22 cellular contexts compared by ENCODE assay signal in the genomic region with DNA sequence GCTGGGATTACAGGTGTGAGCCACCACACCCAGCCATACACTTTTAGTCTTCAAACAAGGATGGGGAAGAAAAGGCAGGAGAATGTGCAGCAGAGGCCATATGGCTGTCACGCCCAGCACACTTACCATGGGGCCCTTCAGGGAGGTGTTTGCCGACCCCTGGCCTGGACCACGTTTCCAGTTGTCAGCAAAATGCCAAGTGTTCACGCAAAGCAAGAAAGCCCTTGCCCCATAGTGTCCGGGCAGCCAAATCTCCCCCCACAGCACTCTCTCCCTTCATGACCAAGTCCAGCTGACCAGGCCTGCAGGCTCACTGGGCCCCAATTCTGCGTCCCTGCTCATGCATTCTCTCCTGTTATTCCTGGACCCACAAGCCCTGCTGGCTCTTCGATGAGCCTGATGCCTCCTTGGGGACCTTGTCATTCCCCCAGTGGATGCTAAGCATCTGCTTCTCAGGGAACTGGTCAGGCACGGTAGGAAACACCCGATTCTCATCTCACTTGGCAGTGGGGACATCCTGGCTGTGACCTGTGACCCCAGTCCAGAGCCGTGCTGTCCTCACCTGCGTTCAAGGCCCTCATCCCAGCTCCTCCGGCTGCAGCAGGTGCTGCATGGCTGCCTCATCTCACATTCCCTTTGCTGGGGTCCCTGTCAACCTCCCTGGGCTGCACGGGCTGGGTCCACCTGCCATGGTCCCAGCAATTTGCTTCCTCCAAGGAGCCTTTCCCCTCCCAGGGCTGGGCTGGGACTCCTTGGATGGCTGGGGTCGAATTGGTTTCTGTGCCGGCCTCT.
DNase-seq lines count a peak whose midpoint lies in the region; ATAC-seq and TF ChIP-seq lines count a peak whose summit lies in the region.
"Had no signal": no experiment of that assay in that cellular context is flagged by ENCODE, and none has a peak within 500 bp of the region (broad histone marks: within the 10 kb centered on the region; RNA-seq: fewer than 3 reads in every experiment).

No MANE protein-coding gene starts in this region.

- H3K56ac ChIP-seq in IMR-90 (ENCODE audit: extremely low read depth, insufficient read depth, low read length): no peak overlapping the region

- H3K18ac ChIP-seq in IMR-90 (ENCODE audit: low read depth, low read length): no peak overlapping the region

- H3K36me3 ChIP-seq in IMR-90 (ENCODE audit: control insufficient read depth, insufficient read depth, low read length): no peaks in the 10 kb centered on the region
- no peaks in the 10 kb centered on the region for H3K36me3 ChIP-seq in lower lobe of right lung
- H3K36me3 ChIP-seq in spleen: no peaks in the 10 kb centered on the region
- H3K36me3 ChIP-seq: SJCRH30 had no signal

- H3K9me3 ChIP-seq in IMR-90 (ENCODE audit: control insufficient read depth, insufficient read depth, low read length) (peaks cover 10% of the 10 kb centered on the region), lower lobe of right lung (no peaks in the 10 kb centered on the region), spleen (peaks cover 0 to 28% (median 24%) of the 10 kb centered on the region in 8 donors)
- H3K9me3 ChIP-seq: SJCRH30 had no signal

- no peak overlapping the region for H3K9ac ChIP-seq in IMR-90 (ENCODE audit: low read depth, low read length)
- H3K9ac ChIP-seq: GM23248, KMS-11 had no signal

- no TSS peak for BruUV-seq in IMR-90 (replicated peaks; lab: Mats Ljungman, UMichigan)

- no peak overlapping the region for H2AK5ac ChIP-seq in IMR-90 (ENCODE audit: low read depth, low read length)

- TF ChIP-seq POLR2A in IMR-90 (IDR thresholded peaks at IDR 0.05; ENCODE audit: low read depth, low read length) (no peak), spleen (IDR thresholded peaks at IDR 0.05) (no peak)

- no peak overlapping the region for H3K14ac ChIP-seq in IMR-90 (replicated peaks; ENCODE audit: low read depth, low read length)

- no peak overlapping the region for H2BK20ac ChIP-seq in IMR-90 (ENCODE audit: low read depth, low read length)

- H2BK120ac ChIP-seq in IMR-90 (ENCODE audit: low read depth, low read length): no peak overlapping the region

- no peak overlapping the region for H4K91ac ChIP-seq in IMR-90 (ENCODE audit: insufficient read depth, low read depth, low read length)

- POLR2A ChIA-PET in IMR-90 (lab: Charles Lee; ENCODE audit: unreplicated experiment): no interaction called here
- POLR2A ChIA-PET in RWPE1 (lab: Yijun Ruan, JAX; ENCODE audit: low non-redundant PET): no interaction called here

- H3K9me1 ChIP-seq in IMR-90 (ENCODE audit: insufficient read depth, low read length): no peaks in the 10 kb centered on the region

- H3K4me3 ChIP-seq in IMR-90 (ENCODE audit: insufficient read depth, low read depth, low read length): no peak overlapping the region
- no peak overlapping the region for H3K4me3 ChIP-seq in lower lobe of right lung
- H3K4me3 ChIP-seq in spleen: no peak overlapping the region
- H3K4me3 ChIP-seq: GM23248, SJCRH30 had no signal

- no peak overlapping the region for H3K4me2 ChIP-seq in IMR-90 (ENCODE audit: low read depth, low read length)
- H3K4me2 ChIP-seq: KMS-11 had no signal

- H4K20me1 ChIP-seq in IMR-90 (ENCODE audit: insufficient read depth, low read length): no peaks in the 10 kb centered on the region; the same call in 1 of the 2 replicates

- H2BK15ac ChIP-seq in IMR-90 (ENCODE audit: low read depth, low read length): no peak overlapping the region

- H3K4me1 ChIP-seq in IMR-90 (ENCODE audit: control insufficient read depth, insufficient read depth, low read length) (no peaks in the 10 kb centered on the region), lower lobe of right lung (no peaks in the 10 kb centered on the region), spleen (no peaks in the 10 kb centered on the region)
- H3K4me1 ChIP-seq: SJCRH30 had no signal

- H2BK5ac ChIP-seq in IMR-90 (ENCODE audit: low read depth, low read length, poor library complexity, severe bottlenecking): no peak overlapping the region

- no peak overlapping the region for H4K8ac ChIP-seq in IMR-90 (ENCODE audit: low read depth in 2 of 2, low read length in 2 of 2)

- CTCF ChIA-PET in IMR-90 (lab: Yijun Ruan, JAX) (no interaction called here), RWPE1 (lab: Yijun Ruan, JAX) (no interaction called here)

- TF ChIP-seq CTCF in IMR-90 (conservative IDR thresholded peaks at IDR 0.05; ENCODE audit: low read depth, low read length): no peak
- no peak for TF ChIP-seq CTCF in lower lobe of right lung (IDR thresholded peaks at IDR 0.05)
- TF ChIP-seq CTCF in spleen (IDR thresholded peaks at IDR 0.05 in 8 of 11, conservative IDR thresholded peaks at IDR 0.05 in 3 of 11): no peak
- TF ChIP-seq CTCF in RWPE1 (conservative IDR thresholded peaks at IDR 0.05; ENCODE audit: low read depth): no peak

- dilution Hi-C loops in IMR-90 (cut with HindIII; ENCODE audit: low sequenced_read_pairs, unreplicated experiment): no loop called here

- H3K27me3 ChIP-seq in IMR-90 (ENCODE audit: control insufficient read depth, insufficient read depth, low read length) (peaks cover 17% of the 10 kb centered on the region; the same call in 1 of the 2 replicates), lower lobe of right lung (ENCODE audit: low read depth) (no peaks in the 10 kb centered on the region), spleen (replicated peaks in 1 of 7) (no peaks in the 10 kb centered on the region)

- H3K23ac ChIP-seq in IMR-90 (ENCODE audit: low read depth, low read length): no peak overlapping the region

- no peak overlapping the region for H3K4ac ChIP-seq in IMR-90 (ENCODE audit: low read depth, low read length)

- H4K5ac ChIP-seq in IMR-90 (ENCODE audit: low read depth, low read length): no peak overlapping the region

- in situ Hi-C loops in IMR-90 (cut with MboI; ENCODE audit: low sequenced_read_pairs): no loop called here

- intact Hi-C loops in cardiac septum (cut with DNase I) (no loop called here), left ventricle myocardium superior (cut with micrococcal nuclease) (no loop called here), IMR-90 (cut with micrococcal nuclease) (no loop called here), lower lobe of right lung (cut with DNase I) (no loop called here), spleen (cut with DNase I; ENCODE audit: low total_unique reads) (no loop called here)

- H3K79me1 ChIP-seq in IMR-90 (ENCODE audit: low read depth in 1 of 2, low read length in 2 of 2): no peaks in the 10 kb centered on the region

- DNase-seq in cardiac septum (ENCODE audit: low spot score) (peak; percentile 60), left ventricle myocardium superior (no peak), IMR-90 (no peak), lower lobe of right lung (peak; percentile 29), spleen (peak; percentile 63), RWPE1 (ENCODE audit: low spot score) (no peak), NCI-H2081 (lab: John Stamatoyannopoulos, UW) (no peak)
- DNase-seq in stimulated activated CD4-positive, alpha-beta T cell treated with anti-CD3 and anti-CD28 coated beads, Interleukin-2, amount 100 ng/mL, for 24 hours: no peak
- DNase-seq: 8988T; ACHN; CD4-positive, alpha-beta T cell; GM23248; H9; NCI-H1048; NCI-H1417 treated with DMSO at 0.1 percent for 48 hours; NCI-H1694 treated with DMSO at 0.1 percent for 48 hours; NCI-H2081 treated with DMSO at 0.1 percent for 48 hours; NCI-H510A treated with DMSO at 0.1 percent for 48 hours; SJCRH30 had no signal

- H3K27ac ChIP-seq in IMR-90 (ENCODE audit: insufficient read depth, low read length): no peak overlapping the region
- H3K27ac ChIP-seq in lower lobe of right lung: no peak overlapping the region
- no peak overlapping the region for H3K27ac ChIP-seq in spleen
- H3K27ac ChIP-seq in RWPE1: no peak overlapping the region
- H3K27ac ChIP-seq: GM23248, KMS-11, SJCRH30 had no signal

- 10% methylated on average over 2 of the region's 15 CpGs; no CpG with 5 or more reads in 1 of the 2 experiments for WGBS in IMR-90 (ENCODE audit: extremely low coverage in 2 of 2, insufficient read length in 1 of 2), 2 experiments
- 83 to 90% (median 86%) methylated on average over 15 of the region's 15 CpGs for WGBS in spleen, 5 donors

- TF ChIP-seq RAD21 in IMR-90 (IDR thresholded peaks at IDR 0.05; ENCODE audit: low read length): no peak

- peak overlapping the region; percentile 49 for H2AFZ ChIP-seq in IMR-90 (replicated peaks; ENCODE audit: low read length, poor library complexity)
- H2AFZ ChIP-seq: GM23248 had no signal

- ATAC-seq in left ventricle myocardium superior (no peak), IMR-90 (ENCODE audit: low read depth) (no peak), lower lobe of right lung (no peak)
- ATAC-seq: Panc1, SK-N-SH treated with all-trans-retinoic acid at 6 μM for 48 hours had no signal

- no peak overlapping the region for H2AK9ac ChIP-seq in IMR-90 (replicated peaks; ENCODE audit: low read depth, low read length, poor library complexity)

TF ChIP-seq in IMR-90, 13 proteins besides CTCF, POLR2A, EP300 and RAD21:
- TF ChIP-seq MAZ (IDR thresholded peaks at IDR 0.05; ENCODE audit: borderline replicate concordance, low read depth, low read length): no peak
- no peak for TF ChIP-seq RCOR1 (IDR thresholded peaks at IDR 0.05; ENCODE audit: insufficient replicate concordance, low read length)
- no peak for TF ChIP-seq CHD1 (IDR thresholded peaks at IDR 0.05; ENCODE audit: low read depth, low read length)

Comparison
In these comparisons a context has a peak if more than half of its experiments do, and no peak if none do; other contexts are left out.
1. DNase-seq: peak in cardiac septum (single experiment), lower lobe of right lung (single experiment) and spleen (single experiment); none in left ventricle myocardium superior (single experiment), IMR-90 (single experiment), RWPE1 (single experiment), NCI-H2081 (0 of 2) and stimulated activated CD4-positive, alpha-beta T cell treated with anti-CD3 and anti-CD28 coated beads, Interleukin-2, amount 100 ng/mL, for 24 hours (0 of 2).